ENCODE assay signal across 8 cellular contexts in the genomic region with DNA sequence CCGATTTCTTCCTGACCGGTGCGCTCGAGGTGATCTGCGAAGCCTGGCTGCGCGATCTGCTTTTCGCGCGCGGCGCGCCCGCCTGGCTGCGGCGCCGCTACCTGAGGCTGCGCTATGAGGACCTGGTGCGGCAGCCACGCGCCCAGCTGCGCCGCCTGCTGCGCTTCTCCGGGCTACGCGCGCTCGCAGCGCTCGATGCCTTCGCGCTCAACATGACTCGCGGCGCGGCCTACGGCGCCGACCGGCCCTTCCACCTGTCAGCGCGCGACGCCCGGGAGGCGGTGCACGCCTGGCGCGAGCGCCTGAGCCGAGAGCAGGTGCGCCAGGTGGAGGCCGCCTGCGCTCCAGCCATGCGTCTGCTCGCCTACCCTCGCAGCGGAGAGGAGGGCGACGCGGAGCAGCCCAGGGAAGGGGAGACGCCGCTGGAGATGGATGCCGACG. TPM values are rescaled to one million over a fixed set of nuclear protein-coding genes. Genes with fewer than 3 reads are reported as not detected.
DNase-seq lines count a peak whose midpoint lies in the region; ATAC-seq and TF ChIP-seq lines count a peak whose summit lies in the region.

No MANE protein-coding gene starts in this region.

- no peaks in the 10 kb centered on the region for H3K79me2 ChIP-seq in Karpas-422 (ENCODE audit: low read length)

- H3K4me1 ChIP-seq in mucosa of descending colon (ENCODE audit: low read depth) (peaks cover 7% of the 10 kb centered on the region), uterus (no peaks in the 10 kb centered on the region), Karpas-422 (ENCODE audit: low read length) (peaks cover 25% of the 10 kb centered on the region)

- ATAC-seq in HG03196 (IDR thresholded peaks at IDR 0.05; ENCODE audit: unreplicated experiment) (peak; percentile 19), mucosa of descending colon (peak; percentile 21), HG03469 (IDR thresholded peaks at IDR 0.05; ENCODE audit: unreplicated experiment) (no peak)

- H3K9me2 ChIP-seq in Karpas-422 (replicated peaks; ENCODE audit: insufficient read depth, low read length): no peaks in the 10 kb centered on the region

- H3K27me3 ChIP-seq in uterus: no peaks in the 10 kb centered on the region
- H3K27me3 ChIP-seq in Karpas-422 (ENCODE audit: low read length): no peaks in the 10 kb centered on the region

- H2AFZ ChIP-seq in Karpas-422 (ENCODE audit: low read length): no peak overlapping the region

- H3K27ac ChIP-seq in uterus (peak overlapping the region; percentile 57 to 65), Karpas-422 (ENCODE audit: low read length) (no peak overlapping the region)

- H3K36me3 ChIP-seq in mucosa of descending colon (ENCODE audit: low read depth) (no peaks in the 10 kb centered on the region), uterus (no peaks in the 10 kb centered on the region), Karpas-422 (ENCODE audit: insufficient read depth, low read length) (no peaks in the 10 kb centered on the region)

- H3K4me2 ChIP-seq in Karpas-422 (ENCODE audit: low read depth, low read length, poor library complexity, severe bottlenecking): no peak overlapping the region

- TF ChIP-seq CTCF in mucosa of descending colon (IDR thresholded peaks at IDR 0.05) (no peak), uterus (IDR thresholded peaks at IDR 0.05) (no peak)

- H4K20me1 ChIP-seq in Karpas-422 (ENCODE audit: insufficient read depth, low read depth, low read length): no peaks in the 10 kb centered on the region

- H3K9me3 ChIP-seq in mucosa of descending colon (no peaks in the 10 kb centered on the region), uterus (no peaks in the 10 kb centered on the region), Karpas-422 (ENCODE audit: low read length) (no peaks in the 10 kb centered on the region)

- peak in 1 of 2 donors; percentile 5 for TF ChIP-seq POLR2A in uterus (IDR thresholded peaks at IDR 0.05)

- H3K9ac ChIP-seq in Karpas-422 (ENCODE audit: low read length): no peak overlapping the region

- intact Hi-C loops in mucosa of descending colon (cut with DNase I, micrococcal nuclease): no loop called here
- intact Hi-C loops in uterus (cut with DNase I; ENCODE audit: low total_unique reads): no loop called here

- peak; percentile 44 for DNase-seq in ELR (ENCODE audit: low read depth)
- DNase-seq in T-helper 9 cell: peak; percentile 18
- peak; percentile 51 for DNase-seq in ecto neural progenitor cell (ENCODE audit: low spot score)
- DNase-seq in mucosa of descending colon: peak; percentile 15 to 52 (median 37)
- no peak for DNase-seq in uterus
- DNase-seq in Karpas-422: no peak

- H3K4me3 ChIP-seq in mucosa of descending colon (no peak overlapping the region), uterus (peak overlapping the region; percentile 34 to 53), Karpas-422 (ENCODE audit: low read length) (no peak overlapping the region)

RNA-seq across cellular contexts. Expression of gene CHST7, which starts 1.4 kb away (rescaled TPM):
- total RNA-seq in mucosa of descending colon: 1 to 10 TPM; 1.4 to 4.1 (median 2.7) TPM
- total RNA-seq in uterus: 10 to 100 TPM in 2 of 4 donors, 1 to 10 TPM in 2; 7.2 to 32.0 (median 9.1) TPM
- total RNA-seq in Karpas-422 (2014; rRNA removed; shearing (Covaris generic); ENCODE audit: low replicate concordance): 1.6 and 2.5 TPM in 2 replicates

RNA-seq across cellular contexts. Expression of gene ZNF674, which starts 29.7 kb away (rescaled TPM):
- 1 to 10 TPM; 4.7 to 6.6 (median 5.8) TPM for total RNA-seq in mucosa of descending colon
- total RNA-seq in uterus: 1 to 10 TPM; 1.2 to 7.8 (median 5.3) TPM
- 1.6 and 2.9 TPM in 2 replicates for total RNA-seq in Karpas-422 (2014; rRNA removed; shearing (Covaris generic); ENCODE audit: low replicate concordance)

Comparison
In these comparisons a context has a peak if more than half of its experiments do, and no peak if none do; other contexts are left out.
1. DNase-seq: peak in ELR (single experiment), T-helper 9 cell (single experiment), ecto neural progenitor cell (single experiment) and mucosa of descending colon (3 of 3); none in uterus (0 of 2) and Karpas-422 (single experiment).
2. H3K4me3 ChIP-seq: peak in uterus (2 of 2); none in mucosa of descending colon (single experiment) and Karpas-422 (single experiment).